ENCODE assay signal across 19 cellular contexts in the genomic region with DNA sequence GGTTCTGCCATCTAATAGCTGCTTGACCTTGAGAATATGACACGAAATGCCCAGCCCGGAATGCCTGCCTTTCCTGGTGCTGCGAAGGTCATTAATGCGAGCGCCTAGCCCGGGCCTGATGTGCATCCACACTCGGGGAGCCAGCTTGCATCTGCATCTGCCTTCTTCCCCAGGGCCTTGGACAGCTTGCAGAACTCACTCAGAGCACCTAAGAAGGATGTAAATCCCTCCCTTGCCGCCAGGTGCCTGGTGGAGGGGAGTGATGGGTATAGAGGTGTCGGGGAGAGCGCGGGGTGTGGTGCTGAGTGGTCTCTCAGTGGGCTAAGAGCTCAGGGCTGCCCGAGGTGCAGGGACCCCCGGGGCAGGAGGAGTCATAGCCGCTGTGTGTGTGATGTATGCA.
DNase-seq lines count a peak whose midpoint lies in the region; ATAC-seq, FAIRE-seq and TF ChIP-seq lines count a peak whose summit lies in the region.
"Had no signal": no experiment of that assay in that cellular context is flagged by ENCODE, and none has a peak within 500 bp of the region (broad histone marks: within the 10 kb centered on the region; RNA-seq: fewer than 3 reads in every experiment).

No MANE protein-coding gene starts in this region.

- ATAC-seq in K562 (peak; percentile 49), lung (ENCODE audit: insufficient read depth, low FRiP score) (no peak), HG03135 (IDR thresholded peaks at IDR 0.05; ENCODE audit: unreplicated experiment) (no peak)

- H4K91ac ChIP-seq in H9 (ENCODE audit: insufficient read length, low read depth, low read length), result no peak overlapping the region

- H2AK5ac ChIP-seq in H9 (ENCODE audit: insufficient read length, low read length), result no peak overlapping the region

- H3K4me3 Mint-ChIP-seq in H9, result no peak overlapping the region
- H3K4me3 Mint-ChIP-seq: B cell; CD4-positive, alpha-beta memory T cell; IgD-negative memory B cell had no signal

- H3K27ac Mint-ChIP-seq in H9, result peak overlapping the region in 1 of 3 experiments; percentile 82; a peak in 3 of 7 replicates
- H3K27ac Mint-ChIP-seq: B cell, IgD-negative memory B cell had no signal

- BruUV-seq in K562 (replicated peaks; lab: Mats Ljungman, UMichigan), result no TSS peak

- 0 out of 3 replicates have a peak, but pooled peaks have one; percentile 15 for TF ChIP-seq CTCF in GM12872 (IDR thresholded peaks at IDR 0.05; ENCODE audit: insufficient read depth, low read depth, low read length)
- TF ChIP-seq CTCF in H9 (conservative IDR thresholded peaks at IDR 0.05), result peak; percentile 49
- TF ChIP-seq CTCF in K562 (IDR thresholded peaks at IDR 0.05 in 2 of 3, conservative IDR thresholded peaks at IDR 0.05 in 1 of 3; ENCODE audit: insufficient read depth in 2 of 3, low read depth in 1 of 3, low read length in 3 of 3), result no peak
- no peak for TF ChIP-seq CTCF in lung (IDR thresholded peaks at IDR 0.05; ENCODE audit: control extremely low read depth, extremely low read depth)

- H3K27ac ChIP-seq in H9 (ENCODE audit: insufficient read length, low read depth, low read length) (no peak overlapping the region), K562 (ENCODE audit: extremely low read depth, low read depth, low read length) (no peak overlapping the region), lung (ENCODE audit: low read depth in 1 of 2, low read length in 1 of 2) (no peak overlapping the region)
- H3K27ac ChIP-seq: SK-N-MC had no signal

- H2AFZ ChIP-seq in H9 (ENCODE audit: low read length) (no peak overlapping the region), K562 (ENCODE audit: low read depth, low read length) (no peak overlapping the region)

- H3K23ac ChIP-seq in H9 (ENCODE audit: insufficient read length, low read depth, low read length), result no peak overlapping the region

- no peaks in the 10 kb centered on the region for H3K9me1 ChIP-seq in K562 (ENCODE audit: control insufficient read depth, insufficient read depth, low read length)

- H3K9me3 ChIP-seq in H9 (ENCODE audit: control insufficient read depth, low read depth, low read length) (no peaks in the 10 kb centered on the region), K562 (replicated peaks; ENCODE audit: control insufficient read depth, insufficient read depth, low read depth, low read length) (no peaks in the 10 kb centered on the region), lung (ENCODE audit: control insufficient read depth in 2 of 2, insufficient read depth in 1 of 2, low read length in 1 of 2) (peaks cover 0 to 9% of the 10 kb centered on the region in 2 donors)

- intact Hi-C loops in K562 (cut with micrococcal nuclease), result loop anchor here (10.0 kb wide), 1 partner anchor 52 kb away; no protein-coding TSS in a partner anchor

- no peak overlapping the region for H3K14ac ChIP-seq in H9 (ENCODE audit: insufficient read depth, low read length)

- H2BK12ac ChIP-seq in H9 (ENCODE audit: insufficient read length, low read depth, low read length), result no peak overlapping the region

- peaks cover 40% of the 10 kb centered on the region for H3K27me3 Mint-ChIP-seq in H9 (ENCODE audit: low read depth)

- H3K79me1 ChIP-seq in H9 (ENCODE audit: insufficient read depth, low read depth, low read length, poor library complexity, severe bottlenecking), result no peaks in the 10 kb centered on the region

- peaks cover 15 to 24% of the 10 kb centered on the region in 2 experiments for H3K4me1 Mint-ChIP-seq in H9

- FAIRE-seq in K562 (lab: Jason Lieb, UNC) (no peak), urothelium cell line (lab: Jason Lieb, UNC) (no peak)
- FAIRE-seq: D721Med had no signal

- WGBS in H9 (ENCODE audit: extremely low coverage, insufficient read length, low lambda C conversion rate), result no CpG with 5 or more reads among the region's 14 CpGs
- WGBS in K562 (ENCODE audit: insufficient coverage, low coverage, missing lambda C conversion rate), result 12% methylated on average over 14 of the region's 14 CpGs
- 59 to 74% methylated on average over 14 of the region's 14 CpGs for WGBS in lung, 2 donors

- H3K9me3 Mint-ChIP-seq in H9, result peaks cover 0 to 4% of the 10 kb centered on the region in 2 experiments; a peak in 1 of 5 replicates

- H3K4me2 ChIP-seq in H9 (ENCODE audit: insufficient read depth, insufficient read length, low read length) (no peak overlapping the region), K562 (ENCODE audit: insufficient read depth, low read length) (no peak overlapping the region)

- peaks cover 3% of the 10 kb centered on the region; the same call in 1 of the 2 replicates for H3K27me3 ChIP-seq in H9 (ENCODE audit: insufficient read depth, low read length)
- H3K27me3 ChIP-seq in K562 (ENCODE audit: control insufficient read depth in 2 of 2, insufficient read depth in 2 of 2, low read length in 2 of 2), result peaks cover 35 to 52% of the 10 kb centered on the region in 2 experiments
- H3K27me3 ChIP-seq in lung (ENCODE audit: control insufficient read depth, insufficient read depth), result peaks cover 3% of the 10 kb centered on the region

- POLR2A ChIA-PET in K562 (lab: Yijun Ruan, JAX), result no interaction called here

- H3K36me3 Mint-ChIP-seq in H9 (ENCODE audit: insufficient read depth in 1 of 3, low read depth in 3 of 3), result no peaks in the 10 kb centered on the region; a peak in 1 of 7 replicates
- H3K36me3 Mint-ChIP-seq: CD4-positive, alpha-beta memory T cell had no signal

- no peaks in the 10 kb centered on the region for H3K4me1 ChIP-seq in H9 (ENCODE audit: insufficient read depth, low read length)
- peaks cover 0 to 17% of the 10 kb centered on the region in 2 experiments; a peak in 3 of 5 replicates for H3K4me1 ChIP-seq in K562 (replicated peaks in 1 of 2; ENCODE audit: control insufficient read depth in 2 of 2, insufficient read depth in 2 of 2, low read length in 2 of 2)
- H3K4me1 ChIP-seq in lung (ENCODE audit: control insufficient read depth in 2 of 2, insufficient read depth in 2 of 2, low read length in 2 of 2), result no peaks in the 10 kb centered on the region

- no peak overlapping the region for H2BK5ac ChIP-seq in H9 (ENCODE audit: insufficient read length, low read length)

- H2BK20ac ChIP-seq in H9 (ENCODE audit: low read depth, low read length, poor library complexity, severe bottlenecking), result no peak overlapping the region

- peak; percentile 59 for DNase-seq in H9
- no peak for DNase-seq in K562 (ENCODE audit: extremely low read depth in 1 of 4, low spot score in 3 of 4)
- peak; percentile 25 for DNase-seq in lung (ENCODE audit: low spot score)
- DNase-seq in NCI-H69 (lab: John Stamatoyannopoulos, UW), result no peak
- no peak for DNase-seq in urothelium cell line (ENCODE audit: low spot score)
- no peak for DNase-seq in NCI-H510A treated with DMSO at 0.1 percent for 48 hours (lab: John Stamatoyannopoulos, UW)
- DNase-seq: CD4-positive, alpha-beta memory T cell; GF-D8; NCI-H1436; NCI-H2081; NCI-H524 treated with DMSO at 0.1 percent for 48 hours; NK-92 treated with Interleukin-12 subunit alpha and Interleukin-12 subunit beta, amount 100 ng/mL, for 24 hours; OCI-M1 had no signal

- no peak overlapping the region for H3K56ac ChIP-seq in H9 (ENCODE audit: insufficient read length, low read depth, low read length)

- H2BK120ac ChIP-seq in H9 (ENCODE audit: low read depth, low read length, poor library complexity, severe bottlenecking), result no peak overlapping the region

- H2BK15ac ChIP-seq in H9 (ENCODE audit: low read depth, low read length), result no peak overlapping the region

- CTCF ChIA-PET in K562 (lab: Yijun Ruan, JAX; ENCODE audit: low intra/inter-chr PET ratio), result no interaction called here

- H4K20me1 ChIP-seq in H9 (ENCODE audit: control insufficient read depth, insufficient read depth, insufficient read length) (no peaks in the 10 kb centered on the region), K562 (replicated peaks; ENCODE audit: control insufficient read depth, insufficient read depth, low read length) (peaks cover 13% of the 10 kb centered on the region)

- TF ChIP-seq RAD21 in K562 (CRISPR knock-in tag; conservative IDR thresholded peaks at IDR 0.05 in 1 of 2, IDR thresholded peaks at IDR 0.05 in 1 of 2), result no peak

- H3K79me2 ChIP-seq in H9 (ENCODE audit: insufficient read depth, low read length), result no peaks in the 10 kb centered on the region
- H3K79me2 ChIP-seq in K562 (ENCODE audit: control insufficient read depth, insufficient read depth, low read length), result no peaks in the 10 kb centered on the region

- TF ChIP-seq EP300 in K562 (IDR thresholded peaks at IDR 0.05; ENCODE audit: low read length), result no peak

- H3K36me3 ChIP-seq in K562 (ENCODE audit: control insufficient read depth, insufficient read depth, low read length), result no peaks in the 10 kb centered on the region
- no peaks in the 10 kb centered on the region for H3K36me3 ChIP-seq in lung (ENCODE audit: control insufficient read depth in 2 of 2, insufficient read depth in 2 of 2, low read length in 2 of 2)

- no peak overlapping the region for H4K8ac ChIP-seq in H9 (replicated peaks; ENCODE audit: insufficient read length, low read depth, low read length)

- H3T11ph ChIP-seq in H9 (ENCODE audit: low read length), result no peak overlapping the region

- no peaks in the 10 kb centered on the region for H3K23me2 ChIP-seq in H9 (ENCODE audit: insufficient read length, low read depth, low read length, poor library complexity, severe bottlenecking)

- H4K5ac ChIP-seq in H9 (ENCODE audit: insufficient read length, low read depth, low read length), result no peak overlapping the region

- TF ChIP-seq POLR2A in K562 (conservative IDR thresholded peaks at IDR 0.05), result no peak

- no peak overlapping the region for H3K4ac ChIP-seq in H9 (ENCODE audit: low read depth, low read length)

- H3K9ac ChIP-seq in H9 (ENCODE audit: extremely low read depth, insufficient read length, low read length) (no peak overlapping the region), K562 (ENCODE audit: insufficient read depth in 1 of 2, low read depth in 2 of 2, low read length in 2 of 2) (no peak overlapping the region)

- no peak overlapping the region for H3K18ac ChIP-seq in H9 (ENCODE audit: insufficient read length, low read depth, low read length)

- H3K4me3 ChIP-seq in K562 (no peak overlapping the region), lung (no peak overlapping the region)
- H3K4me3 ChIP-seq: SK-N-MC had no signal

- in situ Hi-C loops in K562 (cut with MboI), result no loop called here

TF ChIP-seq in K562, 482 proteins besides CTCF, POLR2A, EP300 and RAD21:
- TF ChIP-seq MEF2D (tag; conservative IDR thresholded peaks at IDR 0.05; ENCODE audit: low read depth) (no peak), YY1 (IDR thresholded peaks at IDR 0.05; ENCODE audit: borderline replicate concordance in 1 of 3, control insufficient read depth in 1 of 3, extremely low read depth in 1 of 3, insufficient read depth in 3 of 3, insufficient read length in 1 of 3, insufficient replicate concordance in 2 of 3, low read depth in 1 of 3, low read length in 2 of 3) (no peak), ZNF197 (CRISPR knock-in tag; IDR thresholded peaks at IDR 0.05; ENCODE audit: low read depth) (no peak)

Comparison
In these comparisons a context has a peak if more than half of its experiments do, and no peak if none do; other contexts are left out.
1. CTCF ChIP-seq: peak in GM12872 (single experiment) and H9 (single experiment); none in K562 (0 of 3) and lung (single experiment).
2. DNase-seq: peak in H9 (single experiment) and lung (single experiment); none in K562 (0 of 4), NCI-H69 (single experiment), urothelium cell line (single experiment) and NCI-H510A treated with DMSO at 0.1 percent for 48 hours (single experiment).